ENCODE assay signal across 10 cellular contexts in genomic region chr15:42493694-42494093, GRCh38. TPM values are rescaled to one million over a fixed set of nuclear protein-coding genes. Genes with fewer than 3 reads are reported as not detected.
DNase-seq lines count a peak whose midpoint lies in the region; ATAC-seq and TF ChIP-seq lines count a peak whose summit lies in the region.
"Had no signal": no experiment of that assay in that cellular context is flagged by ENCODE, and none has a peak within 500 bp of the region (broad histone marks: within the 10 kb centered on the region; RNA-seq: fewer than 3 reads in every experiment).

No MANE protein-coding gene starts in this region.

- H3K9me3 ChIP-seq in BE2C = no peaks in the 10 kb centered on the region

- peak overlapping the region; percentile 25 for H3K4me3 Mint-ChIP-seq in T-helper 1 cell treated with Interleukin-12 subunit alpha and Interleukin-12 subunit beta and Interleukin-4 antibody, amounts not matched to agents 30 μg/mL and 1 μg/mL, for 36 hours

- DNase-seq in T-helper 1 cell (no peak), OCI-M1 (lab: John Stamatoyannopoulos, UW) (peak; percentile 44), dorsolateral prefrontal cortex (no peak), BE2C (no peak), NCI-H510A (lab: John Stamatoyannopoulos, UW) (no peak)
- DNase-seq: amygdala, retina had no signal

- no peaks in the 10 kb centered on the region for H3K36me3 ChIP-seq in BE2C

- peaks cover 37% of the 10 kb centered on the region for H3K4me1 Mint-ChIP-seq in T-helper 1 cell treated with Interleukin-12 subunit alpha and Interleukin-12 subunit beta and Interleukin-4 antibody, amounts not matched to agents 30 μg/mL and 1 μg/mL, for 36 hours (ENCODE audit: low read depth)

- peak overlapping the region; percentile 46 for H3K27ac Mint-ChIP-seq in T-helper 1 cell treated with Interleukin-12 subunit alpha and Interleukin-12 subunit beta and Interleukin-4 antibody, amounts not matched to agents 30 μg/mL and 1 μg/mL, for 36 hours

- no peaks in the 10 kb centered on the region; the same call in 1 of the 2 replicates for H3K4me1 ChIP-seq in BE2C

- H3K36me3 Mint-ChIP-seq in T-helper 1 cell treated with Interleukin-12 subunit alpha and Interleukin-12 subunit beta and Interleukin-4 antibody, amounts not matched to agents 30 μg/mL and 1 μg/mL, for 36 hours (ENCODE audit: low read depth) = peaks cover 7% of the 10 kb centered on the region

- no peak overlapping the region for H3K4me3 ChIP-seq in dorsolateral prefrontal cortex
- no peak overlapping the region for H3K4me3 ChIP-seq in skin epidermis
- H3K4me3 ChIP-seq in BE2C (ENCODE audit: low read depth, low read length) = no peak overlapping the region

- intact Hi-C loops in dorsolateral prefrontal cortex (cut with DNase I) = loop anchor here in 1 of 2 donors (5.0 to 10.0 kb wide), 4 partner anchors 54 to 221 kb away; partner anchors contain the start of genes GANC, HAUS2, LRRC57 and STARD9

- no peak for TF ChIP-seq CTCF in dorsolateral prefrontal cortex (IDR thresholded peaks at IDR 0.05 in 54 of 56, conservative IDR thresholded peaks at IDR 0.05 in 2 of 56; ENCODE audit: low read depth in 1 of 56, partially characterized antibody in 56 of 56)
- TF ChIP-seq CTCF in BE2C (IDR thresholded peaks at IDR 0.05; ENCODE audit: low read depth, low read length) = no peak

- H3K27me3 ChIP-seq in dorsolateral prefrontal cortex (no peaks in the 10 kb centered on the region), BE2C (no peaks in the 10 kb centered on the region)

- H3K27ac ChIP-seq in dorsolateral prefrontal cortex (peak overlapping the region in 45 of 59 donors; percentile 6 to 100 (median 96)), skin epidermis (peak overlapping the region in 12 of 21 experiments; percentile 9 to 93 (median 86))

- no peak for ATAC-seq in HG03108 (IDR thresholded peaks at IDR 0.05; ENCODE audit: unreplicated experiment)

- no peaks in the 10 kb centered on the region for H3K27me3 Mint-ChIP-seq in T-helper 1 cell treated with Interleukin-12 subunit alpha and Interleukin-12 subunit beta and Interleukin-4 antibody, amounts not matched to agents 30 μg/mL and 1 μg/mL, for 36 hours (ENCODE audit: low read depth)

- no peaks in the 10 kb centered on the region for H3K9me3 Mint-ChIP-seq in T-helper 1 cell treated with Interleukin-12 subunit alpha and Interleukin-12 subunit beta and Interleukin-4 antibody, amounts not matched to agents 30 μg/mL and 1 μg/mL, for 36 hours

RNA-seq across cellular contexts. Expression of gene SNAP23, which starts 1.7 kb away (rescaled TPM):
- total RNA-seq in dorsolateral prefrontal cortex = 10 to 100 TPM; 20.3 to 91.7 (median 37.6) TPM
- 74.8 TPM for polyA plus RNA-seq in BE2C (2012; ENCODE audit: insufficient read depth, insufficient read length, low read depth)

RNA-seq across cellular contexts. Expression of gene ZNF106, which starts 2.8 kb away (rescaled TPM):
- total RNA-seq in dorsolateral prefrontal cortex = 100 to 1,000 TPM in 83 of 120 experiments, 10 to 100 TPM in 37; 59.0 to 146 (median 111) TPM
- polyA plus RNA-seq in BE2C (2012; ENCODE audit: insufficient read depth, insufficient read length, low read depth) = 23.8 TPM

RNA-seq across cellular contexts. Expression of gene LRRC57, which starts 54.9 kb away (rescaled TPM):
- total RNA-seq in dorsolateral prefrontal cortex = 10 to 100 TPM; 20.3 to 61.0 (median 36.4) TPM
- polyA plus RNA-seq in BE2C (2012; ENCODE audit: insufficient read depth, insufficient read length, low read depth) = 23.1 TPM

RNA-seq across cellular contexts. Expression of gene HAUS2, which starts 54.9 kb away (rescaled TPM):
- 10 to 100 TPM; 10.9 to 26.1 (median 19.7) TPM for total RNA-seq in dorsolateral prefrontal cortex
- polyA plus RNA-seq in BE2C (2012; ENCODE audit: insufficient read depth, insufficient read length, low read depth) = 25.6 TPM
